Comparison of ENCODE assay signal across 12 cellular contexts in genomic region chr6:41548841-41549642, GRCh38. TPM values are rescaled to one million over a fixed set of nuclear protein-coding genes. Genes with fewer than 3 reads are reported as not detected.
A peak's percentile ranks its signal among the peaks of the same experiment; 100 is the strongest.
DNase-seq lines count a peak whose midpoint lies in the region; ATAC-seq and TF ChIP-seq lines count a peak whose summit lies in the region.
"Had no signal": no experiment of that assay in that cellular context is flagged by ENCODE, and none has a peak within 500 bp of the region (broad histone marks: within the 10 kb centered on the region; RNA-seq: fewer than 3 reads in every experiment).

No MANE protein-coding gene starts in this region.

- peaks cover 41% of the 10 kb centered on the region for H3K4me1 ChIP-seq in cardiac muscle cell (ENCODE audit: low read depth)
- peaks cover 6 to 9% of the 10 kb centered on the region in 2 donors for H3K4me1 ChIP-seq in breast epithelium
- peaks cover 7 to 45% of the 10 kb centered on the region in 2 donors for H3K4me1 ChIP-seq in muscle layer of duodenum (ENCODE audit: control insufficient read depth in 1 of 2, insufficient read depth in 2 of 2, low read length in 2 of 2)
- peaks cover 30% of the 10 kb centered on the region for H3K4me1 ChIP-seq in upper lobe of right lung
- H3K4me1 ChIP-seq: foreskin keratinocyte had no signal

- H3K9me3 ChIP-seq in cardiac muscle cell (ENCODE audit: low read depth) (no peaks in the 10 kb centered on the region), breast epithelium (no peaks in the 10 kb centered on the region), muscle layer of duodenum (ENCODE audit: control insufficient read depth in 1 of 2, low read length in 2 of 2) (no peaks in the 10 kb centered on the region), upper lobe of right lung (no peaks in the 10 kb centered on the region)

- H3K27me3 ChIP-seq in cardiac muscle cell, result peaks cover 15% of the 10 kb centered on the region
- no peaks in the 10 kb centered on the region for H3K27me3 ChIP-seq in breast epithelium
- H3K27me3 ChIP-seq in muscle layer of duodenum (ENCODE audit: low read depth, low read length), result no peaks in the 10 kb centered on the region
- H3K27me3 ChIP-seq in upper lobe of right lung, result no peaks in the 10 kb centered on the region
- H3K27me3 ChIP-seq: foreskin keratinocyte had no signal

- intact Hi-C loops in Right ventricle myocardium inferior (cut with DNase I) (loop anchor here (5.0 kb wide), 1 partner anchor 47 kb away; no protein-coding TSS in a partner anchor), breast epithelium (cut with DNase I; ENCODE audit: low total_unique reads) (loop anchor here (5.0 kb wide), 1 partner anchor 373 kb away; the partner anchor contains the start of genes BYSL and MED20), upper lobe of right lung (cut with DNase I) (no loop called here)

- peak overlapping the region; percentile 97 for H3K4me3 ChIP-seq in cardiac muscle cell
- peak overlapping the region in 2 of 3 donors; percentile 89 to 100 for H3K4me3 ChIP-seq in breast epithelium
- peak overlapping the region; percentile 77 to 85 for H3K4me3 ChIP-seq in muscle layer of duodenum (ENCODE audit: low read depth in 1 of 2, low read length in 2 of 2)
- H3K4me3 ChIP-seq in upper lobe of right lung, result peak overlapping the region; percentile 78

- DNase-seq in cardiac muscle cell (ENCODE audit: low read depth in 1 of 2, low spot score in 1 of 2), result no peak
- DNase-seq in Right ventricle myocardium inferior (ENCODE audit: missing footprints), result no peak
- no peak for DNase-seq in breast epithelium (ENCODE audit: low spot score in 2 of 2)
- no peak for DNase-seq in upper lobe of right lung
- DNase-seq in HuH-7.5 (ENCODE audit: low spot score), result no peak
- DNase-seq in effector CD8-positive, alpha-beta T cell (lab: John Stamatoyannopoulos, UW), result no peak
- DNase-seq: foreskin keratinocyte, GOT3, NCI-H1417, PC-3 had no signal

- no peaks in the 10 kb centered on the region for H3K36me3 ChIP-seq in cardiac muscle cell
- H3K36me3 ChIP-seq in breast epithelium, result no peaks in the 10 kb centered on the region
- peaks cover 0 to 7% of the 10 kb centered on the region in 2 donors for H3K36me3 ChIP-seq in muscle layer of duodenum (ENCODE audit: control insufficient read depth in 1 of 2, insufficient read depth in 2 of 2, low read length in 2 of 2)
- no peaks in the 10 kb centered on the region for H3K36me3 ChIP-seq in upper lobe of right lung

- no peak for ATAC-seq in Right ventricle myocardium inferior
- ATAC-seq in upper lobe of right lung, result no peak
- no peak for ATAC-seq in GM21786 (IDR thresholded peaks at IDR 0.05; ENCODE audit: unreplicated experiment)
- ATAC-seq: foreskin keratinocyte, PC-3 had no signal

- H3K27ac ChIP-seq in cardiac muscle cell, result no peak overlapping the region
- peak overlapping the region; percentile 25 to 42 for H3K27ac ChIP-seq in breast epithelium
- no peak overlapping the region for H3K27ac ChIP-seq in muscle layer of duodenum (ENCODE audit: low read length)
- H3K27ac ChIP-seq in upper lobe of right lung, result no peak overlapping the region
- H3K27ac ChIP-seq: foreskin keratinocyte had no signal

- no peak for TF ChIP-seq CTCF in cardiac muscle cell (IDR thresholded peaks at IDR 0.05; ENCODE audit: low read depth, low read length)
- no peak for TF ChIP-seq CTCF in breast epithelium (IDR thresholded peaks at IDR 0.05)
- no peak for TF ChIP-seq CTCF in upper lobe of right lung (IDR thresholded peaks at IDR 0.05)

- TF ChIP-seq POLR2A in breast epithelium (IDR thresholded peaks at IDR 0.05), result no peak

RNA-seq across cellular contexts. Expression of gene FOXP4, which starts 2.9 kb away (rescaled TPM):
- total RNA-seq in cardiac muscle cell (24.5 and 29.0 TPM in 2 replicates), Right ventricle myocardium inferior (13.9 TPM), breast epithelium (10 to 100 TPM in 1 of 3 donors, 1 to 10 TPM in 2; 5.1 to 11.0 (median 5.6) TPM), upper lobe of right lung (29.9 TPM)
- 42.5 and 51.1 TPM in 2 replicates for polyA plus RNA-seq in cardiac muscle cell

Comparison
In these comparisons a context has a peak if more than half of its experiments do, and no peak if none do; other contexts are left out.
1. H3K27ac ChIP-seq: peak in breast epithelium (2 of 2); none in cardiac muscle cell (single experiment), muscle layer of duodenum (single experiment) and upper lobe of right lung (single experiment).
2. Peak in every context shown above with its lines, with median percentiles within 50 percentile points of each other: H3K4me3 ChIP-seq.